ENCODE assay signal across 8 cellular contexts in the genomic region with DNA sequence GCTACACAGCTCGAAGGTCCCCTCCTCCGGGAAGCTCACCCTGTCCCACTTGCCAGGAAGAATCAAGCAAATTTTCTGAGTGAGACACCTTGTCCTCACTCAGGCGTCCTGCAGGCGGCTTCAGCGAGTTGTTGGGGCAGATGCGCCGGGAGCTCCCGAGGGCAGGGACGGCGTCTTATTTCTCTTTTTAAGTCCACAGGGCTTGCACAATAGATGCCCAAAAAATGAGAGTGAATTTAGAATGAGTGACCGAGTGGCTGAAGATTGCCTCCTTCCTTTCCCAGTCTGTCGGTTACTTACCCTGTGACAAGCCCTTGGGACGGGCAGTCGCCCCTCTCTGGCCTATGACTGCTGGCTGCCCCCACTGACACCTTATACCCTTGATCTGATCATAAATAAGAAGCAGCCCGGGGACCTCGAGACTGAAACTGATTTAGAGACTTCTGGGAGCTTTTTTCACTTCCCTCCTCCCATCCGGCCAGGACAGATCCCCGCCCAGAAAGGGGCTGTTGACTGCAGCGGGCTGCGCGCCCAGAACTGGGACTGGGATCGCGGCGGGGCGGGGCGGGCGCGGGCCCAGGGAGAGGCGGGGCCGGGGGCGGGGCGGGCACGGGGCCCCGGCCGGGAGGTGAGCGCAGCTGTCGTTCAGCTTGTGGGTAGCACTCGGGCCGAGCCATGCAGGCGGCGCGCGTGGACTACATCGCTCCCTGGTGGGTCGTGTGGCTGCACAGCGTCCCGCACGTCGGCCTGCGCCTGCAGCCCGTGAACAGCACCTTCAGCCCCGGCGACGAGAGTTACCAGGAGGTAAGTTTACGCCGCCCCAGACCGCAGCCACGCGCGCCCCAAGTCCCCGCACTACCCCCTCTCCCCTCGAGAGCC. TPM values are rescaled to one million over a fixed set of nuclear protein-coding genes. Genes with fewer than 3 reads are reported as not detected.
DNase-seq lines count a peak whose midpoint lies in the region; ATAC-seq lines count a peak whose summit lies in the region.

A gene with protein sequence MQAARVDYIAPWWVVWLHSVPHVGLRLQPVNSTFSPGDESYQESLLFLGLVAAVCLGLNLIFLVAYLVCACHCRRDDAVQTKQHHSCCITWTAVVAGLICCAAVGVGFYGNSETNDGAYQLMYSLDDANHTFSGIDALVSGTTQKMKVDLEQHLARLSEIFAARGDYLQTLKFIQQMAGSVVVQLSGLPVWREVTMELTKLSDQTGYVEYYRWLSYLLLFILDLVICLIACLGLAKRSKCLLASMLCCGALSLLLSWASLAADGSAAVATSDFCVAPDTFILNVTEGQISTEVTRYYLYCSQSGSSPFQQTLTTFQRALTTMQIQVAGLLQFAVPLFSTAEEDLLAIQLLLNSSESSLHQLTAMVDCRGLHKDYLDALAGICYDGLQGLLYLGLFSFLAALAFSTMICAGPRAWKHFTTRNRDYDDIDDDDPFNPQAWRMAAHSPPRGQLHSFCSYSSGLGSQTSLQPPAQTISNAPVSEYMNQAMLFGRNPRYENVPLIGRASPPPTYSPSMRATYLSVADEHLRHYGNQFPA (plus strand): TSS at position 659 of the 879 bp plus-strand sequence. CDS start 17 bp downstream, at position 676.

- DNase-seq in AG08396 (ENCODE audit: low spot score) (peak; percentile 94), NCI-H446 (lab: John Stamatoyannopoulos, UW) (peak; percentile 67 to 93), cerebellum (ENCODE audit: low spot score) (peak; percentile 74), kidney glomerular epithelial cell (lab: John Stamatoyannopoulos, UW) (peak; percentile 59)
- peak; percentile 65 for DNase-seq in activated CD4-positive, CD25-positive, alpha-beta regulatory T cell treated with anti-CD3 and anti-CD28 coated beads, Interleukin-2, amount 50 U/mL, for 72 hours
- DNase-seq in stimulated activated CD4-positive, alpha-beta T cell treated with anti-CD3 and anti-CD28 coated beads, Interleukin-15, amount 100 ng/mL, for 48 hours (ENCODE audit: low read depth in 2 of 2) = peak; percentile 47 to 51

- ATAC-seq in GM18907 (IDR thresholded peaks at IDR 0.05; ENCODE audit: unreplicated experiment) = peak; percentile 61
- peak; percentile 47 for ATAC-seq in HG03135 (IDR thresholded peaks at IDR 0.05; ENCODE audit: unreplicated experiment)

RNA-seq across cellular contexts. Expression of the gene that starts here (rescaled TPM):
- total RNA-seq in cerebellum = 14.4 TPM

Comparison
In these comparisons a context has a peak if more than half of its experiments do, and no peak if none do; other contexts are left out.
1. Peak in every context shown above with its lines: DNase-seq and ATAC-seq.